Comparison of ENCODE assay signal across 8 cellular contexts in the genomic region with DNA sequence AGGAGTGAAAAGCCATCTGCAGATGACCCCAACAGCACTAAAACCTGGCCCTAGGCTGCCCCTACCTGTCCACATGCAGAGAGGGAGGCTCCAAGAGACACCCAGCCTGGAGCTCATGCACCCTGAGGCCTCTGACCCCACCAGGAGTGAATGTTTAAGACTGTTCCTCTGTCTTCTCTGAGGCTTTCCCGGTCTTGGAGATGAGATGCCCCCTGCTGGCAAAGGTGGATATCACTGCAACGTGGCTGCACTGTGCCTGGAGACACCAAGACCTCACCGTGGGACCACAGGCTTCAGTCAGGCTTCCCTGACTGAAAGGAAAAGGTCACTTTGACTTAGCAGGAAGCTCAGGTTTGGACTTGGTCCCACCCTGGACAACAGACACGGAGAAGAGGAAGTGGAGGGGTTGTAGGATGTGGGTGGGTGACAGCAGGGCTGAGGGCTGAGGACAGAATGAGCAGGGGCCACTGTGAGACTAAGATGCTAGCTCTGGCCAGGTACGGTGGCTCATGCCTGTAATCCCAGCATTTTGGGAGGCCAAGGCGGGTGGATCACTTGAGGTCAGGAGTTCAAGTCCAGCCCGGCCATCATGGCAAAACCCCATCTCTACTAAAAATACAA. TPM values are rescaled to one million over a fixed set of nuclear protein-coding genes. Genes with fewer than 3 reads are reported as not detected.
A peak's percentile ranks its signal among the peaks of the same experiment; 100 is the strongest.
DNase-seq lines count a peak whose midpoint lies in the region; ATAC-seq, FAIRE-seq and TF ChIP-seq lines count a peak whose summit lies in the region.
"Not testable (repeated sequence)": the region's sequence is repeated elsewhere in the genome, so short reads cannot be mapped to it uniquely, and the experiment has no call there.

No MANE protein-coding gene starts in this region.

- peak; percentile 96 for FAIRE-seq in A549 (lab: Jason Lieb, UNC)

- TF ChIP-seq RAD21 in A549 (conservative IDR thresholded peaks at IDR 0.05 in 1 of 2, IDR thresholded peaks at IDR 0.05 in 1 of 2) = peak; percentile 47 to 52; a peak in 4 of 5 replicates

- not testable (repeated sequence) for H3K4me1 ChIP-seq in A549

- POLR2A ChIA-PET in A549 (lab: Yijun Ruan, JAX) = not testable (repeated sequence)

- ATAC-seq in A549 = peak; percentile 86 to 97
- ATAC-seq in GM18505 (IDR thresholded peaks at IDR 0.05; ENCODE audit: unreplicated experiment) = peak; percentile 78
- ATAC-seq in HG02763 (IDR thresholded peaks at IDR 0.05; ENCODE audit: unreplicated experiment) = peak; percentile 85
- ATAC-seq in left ventricle myocardium superior = peak; percentile 88

- not testable (repeated sequence) for H3K9me3 ChIP-seq in A549

- not testable (repeated sequence) for TF ChIP-seq EP300 in A549 (IDR thresholded peaks at IDR 0.05)

- CTCF ChIA-PET in A549 (lab: Yijun Ruan, JAX) = interaction anchor here (0.6 to 3.0 kb wide), 8 partner anchors 9 to 29 kb away, joined by 3 to 15 read pairs (median 3); no protein-coding TSS in a partner anchor

- H3K4me3 ChIP-seq in A549; retinal pigment epithelial cell (ENCODE audit: low read length): not testable (repeated sequence)

- TF ChIP-seq CTCF in A549 (IDR thresholded peaks at IDR 0.05) = peak; percentile 57
- peak; percentile 60 for TF ChIP-seq CTCF in retinal pigment epithelial cell (conservative IDR thresholded peaks at IDR 0.05; ENCODE audit: low read depth, low read length)

- intact Hi-C loops in left ventricle myocardium superior (cut with micrococcal nuclease) = not testable (repeated sequence)

- not testable (repeated sequence) for H3K4me2 ChIP-seq in A549

- not testable (repeated sequence) for TF ChIP-seq POLR2A in A549 (IDR thresholded peaks at IDR 0.05; ENCODE audit: low read length); GM18505 (IDR thresholded peaks at IDR 0.05; ENCODE audit: borderline replicate concordance, extremely low read depth, insufficient read depth, insufficient read length)

- WGBS in A549 (ENCODE audit: missing lambda C conversion rate) = 52% methylated on average over 3 of the region's 7 CpGs

- peak; percentile 48 to 65 for DNase-seq in A549 (ENCODE audit: low read depth in 1 of 2, low spot score in 1 of 2)
- peak; percentile 18 for DNase-seq in NCI-H1694 (lab: John Stamatoyannopoulos, UW)
- DNase-seq in UCSD-AML1 (lab: John Stamatoyannopoulos, UW; ENCODE audit: unreplicated experiment) = peak; percentile 62
- DNase-seq in amniotic stem cell (lab: John Stamatoyannopoulos, UW) = peak; percentile 16
- peak; percentile 61 for DNase-seq in left ventricle myocardium superior
- DNase-seq in retinal pigment epithelial cell (ENCODE audit: low read depth) = not testable (repeated sequence)

- H3K27ac ChIP-seq in A549 = not testable (repeated sequence)

TF ChIP-seq in A549, 52 proteins besides CTCF, POLR2A, EP300 and RAD21:
- TF ChIP-seq SMC3 (IDR thresholded peaks at IDR 0.05) = peak; percentile 32; the same call in 1 of the 3 replicates

RNA-seq across cellular contexts. Expression of gene FAM156A, which starts 31.8 kb away (rescaled TPM):
- polyA plus RNA-seq in A549 (2011; rRNA removed) = 18.2 and 22.6 TPM in 2 replicates
- polyA plus RNA-seq in A549 (2012; cell fraction: cytosol; rRNA removed) = 21.4 and 31.9 TPM in 2 replicates
- 76.0 and 108 TPM in 2 replicates for polyA plus RNA-seq in A549 (2012; cell fraction: nucleus; rRNA removed)
- polyA plus RNA-seq in A549 (2017; fragmentation: RNase III; extraction: RNeasy Plus Mini Kit Qiagen cat#74134 plus additional on column Dnase treatment) = 19.8 to 24.8 TPM (median 20.1 TPM) in 3 replicates
- polyA minus RNA-seq in A549 (2011; rRNA and poly(A)+ RNA removed) = 4.8 and 10.2 TPM in 2 replicates
- 7.3 TPM for total RNA-seq in left ventricle myocardium superior

RNA-seq across cellular contexts. Expression of gene GPR173, which starts 58.5 kb away (rescaled TPM):
- polyA plus RNA-seq in A549 (2011; rRNA removed) (0.03 TPM in 1 of 2 replicates, not detected in the other), A549 (2017; fragmentation: RNase III; extraction: RNeasy Plus Mini Kit Qiagen cat#74134 plus additional on column Dnase treatment) (not detected in 3 replicates)
- 0.01 and 0.04 TPM in 2 replicates for polyA plus RNA-seq in A549 (2012; cell fraction: cytosol; rRNA removed)
- 0.12 and 0.24 TPM in 2 replicates for polyA plus RNA-seq in A549 (2012; cell fraction: nucleus; rRNA removed)
- 0.05 TPM in 1 of 2 replicates, not detected in the other for polyA minus RNA-seq in A549 (2011; rRNA and poly(A)+ RNA removed)
- 0.50 TPM for total RNA-seq in left ventricle myocardium superior
